In the genomic region with DNA sequence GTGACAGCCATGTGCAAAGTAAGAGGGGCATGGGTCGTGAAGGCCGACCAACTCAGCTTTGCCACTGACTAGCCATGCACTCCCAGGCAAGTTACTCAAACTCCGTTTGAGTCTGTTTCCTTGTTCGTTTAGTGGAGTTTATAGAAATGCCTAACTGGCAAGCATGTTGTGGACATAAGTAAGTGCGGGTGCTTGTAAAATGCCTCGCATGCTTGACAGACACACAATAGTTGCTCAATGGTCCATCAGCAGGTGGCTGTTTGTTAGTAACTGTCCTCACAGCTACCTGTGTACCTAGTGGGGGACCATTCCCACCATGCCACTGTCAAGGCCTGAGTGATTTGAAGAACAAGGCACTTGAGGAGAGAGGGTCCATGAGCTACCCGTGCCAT, we compare ENCODE assay signal across 25 cellular contexts.
"Had no signal": no experiment of that assay in that cellular context is flagged by ENCODE, and none has a peak within 500 bp of the region (broad histone marks: within the 10 kb centered on the region; RNA-seq: fewer than 3 reads in every experiment).

No MANE protein-coding gene starts in this region.

- DNase-seq: activated CD4-positive, alpha-beta memory T cell treated with anti-CD3 and anti-CD28 coated beads, Interleukin-2, amount 10 ng/mL, durations not matched to agents 7 days and 5 days; activated CD4-positive, alpha-beta T cell treated with anti-CD3 and anti-CD28 coated beads for 36 hours; activated CD4-positive, alpha-beta T cell treated with anti-CD3 and anti-CD28 coated beads, Interleukin-2, amount 50 U/mL, for 1 hour; activated gamma-delta T cell treated with Interleukin-2 at 50 U/mL for 16 hours; activated naive CD4-positive, alpha-beta T cell treated with anti-CD3 and anti-CD28 coated beads, Interleukin-2, amount 10 ng/mL, durations not matched to agents 7 days and 5 days; activated naive CD8-positive, alpha-beta T cell treated with anti-CD3 and anti-CD28 coated beads for 36 hours; activated T-cell treated with anti-CD3 and anti-CD28 coated beads for 4 hours; activated T-cell treated with anti-CD3 and anti-CD28 coated beads, Interleukin-2, amount 50 U/mL, for 48 hours; Kasumi-1; KBM-7; NCI-H1048; NCI-H146; NCI-H1930; NCI-H2171; NCI-H2227 treated with DMSO at 0.1 percent for 48 hours; NCI-H526; OCI-M1; RPMI8226; T-cell; T-helper 2 cell; T1000 had no signal

- ATAC-seq: activated CD4-positive, alpha-beta T cell treated with anti-CD3 and anti-CD28 coated beads for 36 hours; Panc1; Right ventricle myocardium inferior; T-cell had no signal

- H3K4me3 ChIP-seq: SK-N-MC had no signal

- H3K36me3 ChIP-seq: WERI-Rb-1 had no signal

- H3K27ac ChIP-seq: SK-N-MC, WERI-Rb-1 had no signal
